8 cellular contexts compared by ENCODE assay signal in the genomic region with DNA sequence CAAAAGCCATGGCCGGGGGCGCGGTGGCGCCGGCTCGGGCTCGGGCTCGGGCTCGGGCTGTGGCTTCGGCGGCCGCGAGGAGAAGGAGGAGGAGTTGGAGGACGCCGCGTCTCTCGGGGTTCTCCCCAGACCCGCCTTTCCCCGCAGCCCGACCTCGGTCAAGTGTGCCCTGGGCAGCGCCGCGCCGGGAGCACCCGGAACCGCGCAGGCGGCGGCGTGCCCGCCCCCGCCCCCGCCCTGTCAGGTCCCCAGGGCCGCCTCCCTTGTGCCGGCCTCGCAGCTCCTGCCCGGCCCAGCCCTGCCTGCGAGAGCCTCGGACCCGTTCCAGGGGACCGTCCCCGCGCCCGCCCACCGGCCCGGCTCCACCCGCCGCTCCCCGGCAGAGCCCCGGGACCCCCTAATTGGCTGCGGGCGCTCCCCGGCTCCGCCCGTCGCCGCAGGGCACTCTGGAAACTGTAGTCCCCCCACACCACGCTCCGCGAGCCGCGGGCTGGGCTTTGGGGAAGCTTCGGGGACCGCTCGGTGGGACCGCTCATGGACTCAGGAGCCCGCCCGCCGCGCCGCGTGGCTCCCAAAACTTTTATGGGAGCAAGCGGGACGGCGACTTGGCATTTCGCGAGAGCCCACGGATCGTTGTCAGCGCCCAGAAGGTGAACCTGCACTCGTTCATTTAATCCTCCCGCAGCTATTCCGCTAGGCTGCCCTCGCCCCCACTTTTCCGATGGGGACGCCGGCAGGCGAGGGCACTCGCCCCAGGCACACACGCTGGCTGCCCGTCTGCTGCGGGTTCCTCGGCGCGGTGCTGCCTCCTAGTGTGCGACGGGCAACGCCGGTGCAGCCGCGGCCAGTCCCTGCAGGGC. TPM values are rescaled to one million over a fixed set of nuclear protein-coding genes. Genes with fewer than 3 reads are reported as not detected.
DNase-seq lines count a peak whose midpoint lies in the region; ATAC-seq and TF ChIP-seq lines count a peak whose summit lies in the region.

A gene (minus strand): TSS at position 192 of the 860 bp plus-strand sequence. CDS start 182 bp downstream, at position 10.

- H3K4me3 ChIP-seq in GM12865 (ENCODE audit: low read depth, low read length) (peak within 1 kb of the TSS; percentile 92), thoracic aorta (peak within 1 kb of the TSS; percentile 99)

- ATAC-seq in HG02610 (IDR thresholded peaks at IDR 0.05; ENCODE audit: unreplicated experiment) (peak; percentile 72), thoracic aorta (ENCODE audit: insufficient number of reproducible peaks, low FRiP score, low read depth) (peak; percentile 67)

- H3K36me3 Mint-ChIP-seq in activated naive CD8-positive, alpha-beta T cell: peaks cover 2% of the 10 kb centered on the region
- H3K36me3 Mint-ChIP-seq in glutamatergic neuron (ENCODE audit: unreplicated experiment): no peaks in the 10 kb centered on the region
- peaks cover under 1% of the 10 kb centered on the region for H3K36me3 Mint-ChIP-seq in osteocyte (ENCODE audit: unreplicated experiment)

- peaks cover 3 to 13% of the 10 kb centered on the region in 2 donors for H3K4me1 ChIP-seq in thoracic aorta (ENCODE audit: control insufficient read depth in 1 of 2, low read depth in 2 of 2)

- no peaks in the 10 kb centered on the region for H3K27me3 ChIP-seq in thoracic aorta (replicated peaks; ENCODE audit: insufficient read depth)

- H3K36me3 ChIP-seq in thoracic aorta: no peaks in the 10 kb centered on the region

- H3K4me1 Mint-ChIP-seq in activated naive CD8-positive, alpha-beta T cell (ENCODE audit: low read depth): peaks cover 30% of the 10 kb centered on the region
- H3K4me1 Mint-ChIP-seq in glutamatergic neuron (ENCODE audit: low read depth, unreplicated experiment): peaks cover 10% of the 10 kb centered on the region
- H3K4me1 Mint-ChIP-seq in osteocyte (ENCODE audit: unreplicated experiment): peaks cover 51% of the 10 kb centered on the region

- H3K9me3 Mint-ChIP-seq in activated naive CD8-positive, alpha-beta T cell (ENCODE audit: low read depth): no peaks in the 10 kb centered on the region
- H3K9me3 Mint-ChIP-seq in glutamatergic neuron (ENCODE audit: unreplicated experiment): peaks cover 4% of the 10 kb centered on the region
- no peaks in the 10 kb centered on the region for H3K9me3 Mint-ChIP-seq in osteocyte (ENCODE audit: unreplicated experiment)

- peak within 1 kb of the TSS; percentile 99 for H3K4me3 Mint-ChIP-seq in activated naive CD8-positive, alpha-beta T cell
- H3K4me3 Mint-ChIP-seq in glutamatergic neuron (ENCODE audit: unreplicated experiment) (peak within 1 kb of the TSS; percentile 99), osteocyte (ENCODE audit: unreplicated experiment) (peak within 1 kb of the TSS; percentile 98)

- H3K27ac ChIP-seq in thoracic aorta: peak within 1 kb of the TSS; percentile 85 to 88

- TF ChIP-seq CTCF in GM12865 (IDR thresholded peaks at IDR 0.05; ENCODE audit: insufficient read depth, low read depth, low read length, missing control alignments) (peak; percentile 87), glutamatergic neuron (IDR thresholded peaks at IDR 0.05; ENCODE audit: partially characterized antibody, unreplicated experiment) (peak; percentile 72), osteocyte (IDR thresholded peaks at IDR 0.05) (peak; percentile 97), thoracic aorta (IDR thresholded peaks at IDR 0.05) (peak; percentile 70)

- H3K27me3 Mint-ChIP-seq in activated naive CD8-positive, alpha-beta T cell: no peaks in the 10 kb centered on the region
- H3K27me3 Mint-ChIP-seq in glutamatergic neuron (ENCODE audit: unreplicated experiment) (peaks cover 6% of the 10 kb centered on the region), osteocyte (ENCODE audit: unreplicated experiment) (no peaks in the 10 kb centered on the region)

- H3K27ac Mint-ChIP-seq in activated naive CD8-positive, alpha-beta T cell: peak within 1 kb of the TSS; percentile 95
- H3K27ac Mint-ChIP-seq in glutamatergic neuron (ENCODE audit: unreplicated experiment) (peak within 1 kb of the TSS; percentile 87), osteocyte (ENCODE audit: unreplicated experiment) (peak within 1 kb of the TSS; percentile 99)

- DNase-seq in GM12865 (ENCODE audit: low read depth): peak; percentile 96
- peak; percentile 48 for DNase-seq in NCI-H1048 (lab: John Stamatoyannopoulos, UW)
- DNase-seq in SKM-1 treated with dmso at 0.1 percent for 144 hours (lab: John Stamatoyannopoulos, UW; ENCODE audit: unreplicated experiment): peak; percentile 91
- peak; percentile 93 for DNase-seq in glutamatergic neuron
- DNase-seq in osteocyte (ENCODE audit: extremely low spot score, unreplicated experiment): peak; percentile 96
- DNase-seq in thoracic aorta (ENCODE audit: low spot score): peak; percentile 58

- H3K9me3 ChIP-seq in thoracic aorta: no peaks in the 10 kb centered on the region

RNA-seq across cellular contexts. Expression of the gene that starts here (rescaled TPM):
- total RNA-seq in glutamatergic neuron (ENCODE audit: unreplicated experiment): 84.7 TPM
- total RNA-seq in osteocyte: 66.2 and 86.0 TPM in 2 replicates
- total RNA-seq in thoracic aorta: 10 to 100 TPM; 25.6 to 39.2 TPM

Comparison
In these comparisons a context has a peak if more than half of its experiments do, and no peak if none do; other contexts are left out.
1. Peak in every context shown above with its lines: DNase-seq, ATAC-seq, H3K4me3 ChIP-seq and H3K27ac ChIP-seq.